Comparison of ENCODE assay signal across 1 cellular context in the genomic region with DNA sequence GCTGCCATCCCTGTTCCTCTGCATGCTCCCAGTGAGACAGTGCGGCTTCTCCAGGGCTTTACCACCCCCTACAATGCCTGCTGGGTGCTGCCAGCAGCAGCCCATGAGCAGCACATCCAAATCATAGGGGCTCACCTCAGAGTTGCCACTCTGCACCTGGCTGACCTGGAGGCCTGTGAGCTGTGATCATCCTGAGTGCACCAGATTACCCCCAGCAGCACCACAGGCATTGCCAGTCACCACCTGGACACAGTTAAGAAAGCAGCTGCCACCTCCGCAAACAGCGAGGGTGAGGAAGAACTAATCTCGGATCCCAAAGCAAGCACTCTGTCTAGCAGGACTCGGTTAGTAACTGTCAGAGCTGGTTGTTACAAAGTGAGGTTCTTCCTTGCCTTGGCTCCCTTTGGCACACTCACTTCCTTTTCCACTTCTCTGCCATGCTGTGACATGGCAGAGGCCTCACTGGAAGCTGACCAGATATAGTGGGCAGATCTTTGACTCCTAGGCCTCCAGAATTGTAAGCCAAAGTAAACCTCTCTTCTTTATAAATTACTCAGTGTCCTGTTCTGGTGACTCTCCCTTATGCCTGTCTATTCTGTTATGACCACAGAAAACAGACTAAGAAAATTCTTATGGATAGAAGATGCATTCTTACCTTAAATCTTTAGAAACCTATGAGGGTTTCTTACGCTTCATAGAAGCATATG.
TF ChIP-seq lines count a peak whose summit lies in the region.

No MANE protein-coding gene starts in this region.

TF ChIP-seq in K562, 482 proteins besides CTCF, POLR2A, EP300 and RAD21:
- TF ChIP-seq ETV1 (tag; conservative IDR thresholded peaks at IDR 0.05; ENCODE audit: low read depth) (0 out of 2 replicates have a peak, but pooled peaks have one; percentile 23), DMBX1 (CRISPR knock-in tag; IDR thresholded peaks at IDR 0.05; ENCODE audit: borderline replicate concordance) (peak; percentile 39; the same call in 1 of the 2 replicates), ZNF76 (CRISPR knock-in tag; IDR thresholded peaks at IDR 0.05; ENCODE audit: borderline replicate concordance) (0 out of 2 replicates have a peak, but pooled peaks have one; percentile 31), GATAD2A (IDR thresholded peaks at IDR 0.05) (no peak), ZNF766 (CRISPR knock-in tag; conservative IDR thresholded peaks at IDR 0.05) (0 out of 2 replicates have a peak, but pooled peaks have one; percentile 10)
- TF ChIP-seq, protein P1, sequence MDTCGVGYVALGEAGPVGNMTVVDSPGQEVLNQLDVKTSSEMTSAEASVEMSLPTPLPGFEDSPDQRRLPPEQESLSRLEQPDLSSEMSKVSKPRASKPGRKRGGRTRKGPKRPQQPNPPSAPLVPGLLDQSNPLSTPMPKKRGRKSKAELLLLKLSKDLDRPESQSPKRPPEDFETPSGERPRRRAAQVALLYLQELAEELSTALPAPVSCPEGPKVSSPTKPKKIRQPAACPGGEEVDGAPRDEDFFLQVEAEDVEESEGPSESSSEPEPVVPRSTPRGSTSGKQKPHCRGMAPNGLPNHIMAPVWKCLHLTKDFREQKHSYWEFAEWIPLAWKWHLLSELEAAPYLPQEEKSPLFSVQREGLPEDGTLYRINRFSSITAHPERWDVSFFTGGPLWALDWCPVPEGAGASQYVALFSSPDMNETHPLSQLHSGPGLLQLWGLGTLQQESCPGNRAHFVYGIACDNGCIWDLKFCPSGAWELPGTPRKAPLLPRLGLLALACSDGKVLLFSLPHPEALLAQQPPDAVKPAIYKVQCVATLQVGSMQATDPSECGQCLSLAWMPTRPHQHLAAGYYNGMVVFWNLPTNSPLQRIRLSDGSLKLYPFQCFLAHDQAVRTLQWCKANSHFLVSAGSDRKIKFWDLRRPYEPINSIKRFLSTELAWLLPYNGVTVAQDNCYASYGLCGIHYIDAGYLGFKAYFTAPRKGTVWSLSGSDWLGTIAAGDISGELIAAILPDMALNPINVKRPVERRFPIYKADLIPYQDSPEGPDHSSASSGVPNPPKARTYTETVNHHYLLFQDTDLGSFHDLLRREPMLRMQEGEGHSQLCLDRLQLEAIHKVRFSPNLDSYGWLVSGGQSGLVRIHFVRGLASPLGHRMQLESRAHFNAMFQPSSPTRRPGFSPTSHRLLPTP (IDR thresholded peaks at IDR 0.05; ENCODE audit: borderline replicate concordance, extremely low read depth, insufficient read length), result no peak
- TF ChIP-seq, protein P2, sequence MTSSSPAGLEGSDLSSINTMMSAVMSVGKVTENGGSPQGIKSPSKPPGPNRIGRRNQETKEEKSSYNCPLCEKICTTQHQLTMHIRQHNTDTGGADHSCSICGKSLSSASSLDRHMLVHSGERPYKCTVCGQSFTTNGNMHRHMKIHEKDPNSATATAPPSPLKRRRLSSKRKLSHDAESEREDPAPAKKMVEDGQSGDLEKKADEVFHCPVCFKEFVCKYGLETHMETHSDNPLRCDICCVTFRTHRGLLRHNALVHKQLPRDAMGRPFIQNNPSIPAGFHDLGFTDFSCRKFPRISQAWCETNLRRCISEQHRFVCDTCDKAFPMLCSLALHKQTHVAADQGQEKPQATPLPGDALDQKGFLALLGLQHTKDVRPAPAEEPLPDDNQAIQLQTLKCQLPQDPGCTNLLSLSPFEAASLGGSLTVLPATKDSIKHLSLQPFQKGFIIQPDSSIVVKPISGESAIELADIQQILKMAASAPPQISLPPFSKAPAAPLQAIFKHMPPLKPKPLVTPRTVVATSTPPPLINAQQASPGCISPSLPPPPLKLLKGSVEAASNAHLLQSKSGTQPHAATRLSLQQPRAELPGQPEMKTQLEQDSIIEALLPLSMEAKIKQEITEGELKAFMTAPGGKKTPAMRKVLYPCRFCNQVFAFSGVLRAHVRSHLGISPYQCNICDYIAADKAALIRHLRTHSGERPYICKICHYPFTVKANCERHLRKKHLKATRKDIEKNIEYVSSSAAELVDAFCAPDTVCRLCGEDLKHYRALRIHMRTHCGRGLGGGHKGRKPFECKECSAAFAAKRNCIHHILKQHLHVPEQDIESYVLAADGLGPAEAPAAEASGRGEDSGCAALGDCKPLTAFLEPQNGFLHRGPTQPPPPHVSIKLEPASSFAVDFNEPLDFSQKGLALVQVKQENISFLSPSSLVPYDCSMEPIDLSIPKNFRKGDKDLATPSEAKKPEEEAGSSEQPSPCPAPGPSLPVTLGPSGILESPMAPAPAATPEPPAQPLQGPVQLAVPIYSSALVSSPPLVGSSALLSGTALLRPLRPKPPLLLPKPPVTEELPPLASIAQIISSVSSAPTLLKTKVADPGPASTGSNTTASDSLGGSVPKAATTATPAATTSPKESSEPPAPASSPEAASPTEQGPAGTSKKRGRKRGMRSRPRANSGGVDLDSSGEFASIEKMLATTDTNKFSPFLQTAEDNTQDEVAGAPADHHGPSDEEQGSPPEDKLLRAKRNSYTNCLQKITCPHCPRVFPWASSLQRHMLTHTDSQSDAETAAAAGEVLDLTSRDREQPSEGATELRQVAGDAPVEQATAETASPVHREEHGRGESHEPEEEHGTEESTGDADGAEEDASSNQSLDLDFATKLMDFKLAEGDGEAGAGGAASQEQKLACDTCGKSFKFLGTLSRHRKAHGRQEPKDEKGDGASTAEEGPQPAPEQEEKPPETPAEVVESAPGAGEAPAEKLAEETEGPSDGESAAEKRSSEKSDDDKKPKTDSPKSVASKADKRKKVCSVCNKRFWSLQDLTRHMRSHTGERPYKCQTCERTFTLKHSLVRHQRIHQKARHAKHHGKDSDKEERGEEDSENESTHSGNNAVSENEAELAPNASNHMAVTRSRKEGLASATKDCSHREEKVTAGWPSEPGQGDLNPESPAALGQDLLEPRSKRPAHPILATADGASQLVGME (CRISPR knock-in tag; IDR thresholded peaks at IDR 0.05), result peak; percentile 71; the same call in 1 of the 2 replicates
TF ChIP-seq in K562: peak in this region for 5.
